ENCODE assay signal across 15 cellular contexts in genomic region chr12:22610148-22610547, GRCh38.
"Had no signal": no experiment of that assay in that cellular context is flagged by ENCODE, and none has a peak within 500 bp of the region (broad histone marks: within the 10 kb centered on the region; RNA-seq: fewer than 3 reads in every experiment).

No MANE protein-coding gene starts in this region.

- H3K27me3 ChIP-seq: ascending aorta, sigmoid colon, spleen had no signal

- H3K4me3 ChIP-seq: ascending aorta, lung, sigmoid colon, spleen had no signal

- H2AFZ ChIP-seq: parathyroid adenoma had no signal

- H3K9ac ChIP-seq: parathyroid adenoma had no signal

- DNase-seq: activated CD4-positive, alpha-beta T cell treated with anti-CD3 and anti-CD28 coated beads for 1 hour; activated CD8-positive, alpha-beta memory T cell treated with anti-CD3 and anti-CD28 coated beads for 24 hours; activated effector memory CD4-positive, alpha-beta T cell treated with anti-CD3 and anti-CD28 coated beads, Interleukin-2, amount 50 U/mL, for 16 hours; activated naive CD4-positive, alpha-beta T cell treated with anti-CD3 and anti-CD28 coated beads, Interleukin-2, amount 50 U/mL, for 16 hours; activated T-cell treated with anti-CD3 and anti-CD28 coated beads, Interleukin-2, amount 50 U/mL, for 72 hours; cortex of kidney; sigmoid colon; spleen; stimulated activated CD8-positive, alpha-beta memory T cell treated with anti-CD3 and anti-CD28 coated beads, Interleukin-4, amount 100 ng/mL, for 48 hours; stimulated activated naive CD4-positive, alpha-beta T cell; WERI-Rb-1 had no signal

- FAIRE-seq: keratinocyte had no signal

- H3K27ac ChIP-seq: ascending aorta, parathyroid adenoma, sigmoid colon, spleen, WERI-Rb-1 had no signal

- H3K79me2 ChIP-seq: parathyroid adenoma had no signal

- H3K4me1 ChIP-seq: ascending aorta, parathyroid adenoma, sigmoid colon, spleen had no signal

- H3K36me3 ChIP-seq: ascending aorta, sigmoid colon, spleen, WERI-Rb-1 had no signal

- ATAC-seq: activated T-cell treated with anti-CD3 and anti-CD28 coated beads, Interleukin-2, amount 50 U/mL, for 72 hours had no signal
